20 cellular contexts compared by ENCODE assay signal in the genomic region with DNA sequence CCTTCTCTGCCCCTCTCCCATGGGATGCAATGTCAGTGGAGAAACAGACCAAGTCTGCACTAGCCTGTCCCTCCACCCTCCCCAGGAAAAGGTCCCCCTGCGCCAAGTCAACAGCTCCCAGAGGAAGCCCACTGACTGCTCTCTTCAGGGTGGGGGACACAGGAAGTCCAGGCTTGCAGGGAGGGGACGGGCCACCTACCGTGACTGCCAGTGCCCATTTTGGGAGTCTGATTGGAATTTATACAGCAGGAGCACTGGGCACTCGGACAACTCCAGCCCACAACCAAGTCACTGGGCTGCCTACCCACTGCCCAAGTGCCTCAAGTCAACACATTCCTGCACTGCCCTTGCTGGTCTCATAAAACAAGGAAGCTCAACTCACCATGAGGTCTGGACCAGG. TPM values are rescaled to one million over a fixed set of nuclear protein-coding genes. Genes with fewer than 3 reads are reported as not detected.
"Had no signal": no experiment of that assay in that cellular context is flagged by ENCODE, and none has a peak within 500 bp of the region (broad histone marks: within the 10 kb centered on the region; RNA-seq: fewer than 3 reads in every experiment).

No MANE protein-coding gene starts in this region.

- H3K9me3 ChIP-seq: colonic mucosa, esophagus squamous epithelium, pancreas, right lobe of liver, testis, tibial nerve, upper lobe of right lung, vagina had no signal

- ATAC-seq: left colon; naive thymus-derived CD4-positive, alpha-beta T cell; pancreas; right lobe of liver; stimulated activated memory B cell treated with anti-CD40 and anti-IgM and Interleukin-4, amounts not matched to agents 10 μg/mL and 1 μg/mL and 100 μg/mL, for 72 hours; stimulated activated naive CD8-positive, alpha-beta T cell treated with anti-CD3 and anti-CD28 coated beads, Interleukin-15, amount 100 ng/mL, for 72 hours; upper lobe of right lung had no signal

- H3K4me3 ChIP-seq: colonic mucosa, esophagus squamous epithelium, pancreas, right lobe of liver, testis, tibial nerve, upper lobe of right lung, vagina had no signal

- H3K4me3 Mint-ChIP-seq: immature natural killer cell; stimulated activated memory B cell treated with anti-CD40 and anti-IgM and Interleukin-4, amounts not matched to agents 10 μg/mL and 1 μg/mL and 100 μg/mL, for 72 hours; stimulated activated naive CD8-positive, alpha-beta T cell treated with anti-CD3 and anti-CD28 coated beads, Interleukin-15, amount 100 ng/mL, for 72 hours had no signal

- H3K27ac ChIP-seq: colonic mucosa, esophagus squamous epithelium, pancreas, right lobe of liver, testis, tibial nerve, upper lobe of right lung, vagina had no signal

- H3K27me3 ChIP-seq: colonic mucosa, esophagus squamous epithelium, pancreas, right lobe of liver, testis, tibial nerve, upper lobe of right lung, vagina had no signal

- H3K9me3 Mint-ChIP-seq: immature natural killer cell; stimulated activated memory B cell treated with anti-CD40 and anti-IgM and Interleukin-4, amounts not matched to agents 10 μg/mL and 1 μg/mL and 100 μg/mL, for 72 hours; stimulated activated naive CD8-positive, alpha-beta T cell treated with anti-CD3 and anti-CD28 coated beads, Interleukin-15, amount 100 ng/mL, for 72 hours had no signal

- DNase-seq: colonic mucosa; dermis blood vessel endothelial cell; esophagus squamous epithelium; foreskin fibroblast; immature natural killer cell; left colon; mammary epithelial cell; naive thymus-derived CD4-positive, alpha-beta T cell; nucleus accumbens; right lobe of liver; stimulated activated CD4-positive, alpha-beta T cell treated with anti-CD3 and anti-CD28 coated beads, Interleukin-4, amount 100 ng/mL, for 1 hour; stimulated activated naive CD8-positive, alpha-beta T cell treated with anti-CD3 and anti-CD28 coated beads, Interleukin-15, amount 100 ng/mL, for 72 hours; testis; upper lobe of right lung had no signal

- H3K27ac Mint-ChIP-seq: progenitor cell of endocrine pancreas; stimulated activated memory B cell treated with anti-CD40 and anti-IgM and Interleukin-4, amounts not matched to agents 10 μg/mL and 1 μg/mL and 100 μg/mL, for 72 hours; stimulated activated naive CD8-positive, alpha-beta T cell treated with anti-CD3 and anti-CD28 coated beads, Interleukin-15, amount 100 ng/mL, for 72 hours had no signal

- H3K27me3 Mint-ChIP-seq: naive thymus-derived CD4-positive, alpha-beta T cell; progenitor cell of endocrine pancreas; stimulated activated memory B cell treated with anti-CD40 and anti-IgM and Interleukin-4, amounts not matched to agents 10 μg/mL and 1 μg/mL and 100 μg/mL, for 72 hours; stimulated activated naive CD8-positive, alpha-beta T cell treated with anti-CD3 and anti-CD28 coated beads, Interleukin-15, amount 100 ng/mL, for 72 hours had no signal

RNA-seq across cellular contexts. Expression of gene ANKRD65, which starts 28.1 kb away (rescaled TPM):
- total RNA-seq: mononuclear cell; naive thymus-derived CD4-positive, alpha-beta T cell had no signal
